ENCODE assay signal across 9 cellular contexts in the genomic region with DNA sequence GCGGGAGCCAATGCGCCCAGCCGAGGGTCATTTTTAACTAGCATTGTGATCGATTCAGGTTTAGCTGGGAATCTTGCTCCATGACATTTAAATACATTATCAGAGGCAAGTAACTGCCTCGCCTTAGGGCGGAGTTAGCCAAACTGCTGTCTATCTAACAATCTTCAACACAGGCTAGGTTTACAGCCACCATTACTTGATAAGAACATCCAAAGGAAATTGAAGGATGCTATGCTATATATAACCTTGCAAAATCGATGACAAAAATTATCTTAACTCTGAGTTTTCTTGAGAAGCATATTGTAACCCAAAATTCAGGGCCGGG. TPM values are rescaled to one million over a fixed set of nuclear protein-coding genes. Genes with fewer than 3 reads are reported as not detected.
DNase-seq lines count a peak whose midpoint lies in the region; ATAC-seq lines count a peak whose summit lies in the region.
"Had no signal": no experiment of that assay in that cellular context is flagged by ENCODE, and none has a peak within 500 bp of the region (broad histone marks: within the 10 kb centered on the region; RNA-seq: fewer than 3 reads in every experiment).

No MANE protein-coding gene starts in this region.

- no peak for DNase-seq in activated CD4-positive, alpha-beta T cell treated with anti-CD3 and anti-CD28 coated beads for 36 hours
- no peak for DNase-seq in activated CD4-positive, alpha-beta T cell treated with anti-CD3 and anti-CD28 coated beads, Interleukin-2, amount 50 U/mL, for 48 hours
- no peak for DNase-seq in activated CD8-positive, alpha-beta T cell treated with anti-CD3 and anti-CD28 coated beads, Interleukin-2, amount 10 ng/mL, durations not matched to agents 7 days and 5 days
- DNase-seq in immature natural killer cell (no peak), substantia nigra (lab: John Stamatoyannopoulos, UW) (no peak), NCI-H2029 treated with DMSO at 0.1 percent for 48 hours (lab: John Stamatoyannopoulos, UW) (no peak)
- DNase-seq: NCI-H187 treated with DMSO at 0.1 percent for 48 hours had no signal

- CTCF ChIA-PET in activated CD4-positive, alpha-beta T cell treated with anti-CD3 and anti-CD28 coated beads for 36 hours (lab: Charles Lee) = interaction anchor here (0.7 to 0.9 kb wide), 3 partner anchors 16 to 1787 kb away, joined by 3 to 4 read pairs (median 3); no protein-coding TSS in a partner anchor
- CTCF ChIA-PET in activated CD8-positive, alpha-beta T cell treated with anti-CD3 and anti-CD28 coated beads, Interleukin-2, amount 10 ng/mL, durations not matched to agents 7 days and 5 days (lab: Charles Lee) = interaction anchor here (1.1 to 3.9 kb wide), 4 partner anchors 10 to 116 kb away, joined by 5 to 24 read pairs (median 12); no protein-coding TSS in a partner anchor

- no peaks in the 10 kb centered on the region for H3K27me3 Mint-ChIP-seq in activated CD4-positive, alpha-beta T cell treated with anti-CD3 and anti-CD28 coated beads for 36 hours
- H3K27me3 Mint-ChIP-seq in activated CD8-positive, alpha-beta T cell treated with anti-CD3 and anti-CD28 coated beads, Interleukin-2, amount 10 ng/mL, durations not matched to agents 7 days and 5 days (ENCODE audit: low read depth) = no peaks in the 10 kb centered on the region
- peaks cover 3 to 13% (median 3%) of the 10 kb centered on the region in 3 donors for H3K27me3 Mint-ChIP-seq in immature natural killer cell (ENCODE audit: low read depth in 3 of 3)

- H3K27ac Mint-ChIP-seq in activated CD4-positive, alpha-beta T cell treated with anti-CD3 and anti-CD28 coated beads for 36 hours = peak overlapping the region; percentile 93
- H3K27ac Mint-ChIP-seq in activated CD8-positive, alpha-beta T cell treated with anti-CD3 and anti-CD28 coated beads, Interleukin-2, amount 10 ng/mL, durations not matched to agents 7 days and 5 days = peak overlapping the region; percentile 98
- peak overlapping the region; percentile 70 to 96 (median 92) for H3K27ac Mint-ChIP-seq in immature natural killer cell

- POLR2A ChIA-PET in activated CD4-positive, alpha-beta T cell treated with anti-CD3 and anti-CD28 coated beads for 36 hours (lab: Charles Lee) = interaction anchor here (0.7 kb wide), 1 partner anchor 14 kb away, joined by 3 read pairs; no protein-coding TSS in a partner anchor
- POLR2A ChIA-PET in activated CD8-positive, alpha-beta T cell treated with anti-CD3 and anti-CD28 coated beads, Interleukin-2, amount 10 ng/mL, durations not matched to agents 7 days and 5 days (lab: Charles Lee) = interaction anchor here (1.0 to 2.4 kb wide), 3 partner anchors 16 to 101 kb away, joined by 3 to 27 read pairs (median 7); no protein-coding TSS in a partner anchor

- peaks cover 38% of the 10 kb centered on the region for H3K4me1 Mint-ChIP-seq in activated CD4-positive, alpha-beta T cell treated with anti-CD3 and anti-CD28 coated beads for 36 hours
- H3K4me1 Mint-ChIP-seq in activated CD8-positive, alpha-beta T cell treated with anti-CD3 and anti-CD28 coated beads, Interleukin-2, amount 10 ng/mL, durations not matched to agents 7 days and 5 days (ENCODE audit: low read depth) = peaks cover 49% of the 10 kb centered on the region
- H3K4me1 Mint-ChIP-seq in immature natural killer cell = peaks cover 22 to 40% of the 10 kb centered on the region in 2 donors

- peak overlapping the region; percentile 95 for H3K4me3 Mint-ChIP-seq in activated CD4-positive, alpha-beta T cell treated with anti-CD3 and anti-CD28 coated beads for 36 hours
- peak overlapping the region; percentile 94 for H3K4me3 Mint-ChIP-seq in activated CD8-positive, alpha-beta T cell treated with anti-CD3 and anti-CD28 coated beads, Interleukin-2, amount 10 ng/mL, durations not matched to agents 7 days and 5 days
- H3K4me3 Mint-ChIP-seq in immature natural killer cell = peak overlapping the region; percentile 91 to 96 (median 94)

- no peak for ATAC-seq in activated CD4-positive, alpha-beta T cell treated with anti-CD3 and anti-CD28 coated beads for 36 hours
- no peak for ATAC-seq in activated CD8-positive, alpha-beta T cell treated with anti-CD3 and anti-CD28 coated beads, Interleukin-2, amount 10 ng/mL, durations not matched to agents 7 days and 5 days
- ATAC-seq in GM18858 (IDR thresholded peaks at IDR 0.05; ENCODE audit: unreplicated experiment) = no peak
- ATAC-seq in activated CD4-positive, CD25-positive, alpha-beta regulatory T cell treated with anti-CD3 and anti-CD28 coated beads, Interleukin-2, amount 50 U/mL, for 24 hours = no peak

- H3K27ac ChIP-seq in substantia nigra (ENCODE audit: low read depth, low read length, poor library complexity, severe bottlenecking) = peak overlapping the region; percentile 90

- peaks cover 37% of the 10 kb centered on the region for H3K36me3 Mint-ChIP-seq in activated CD4-positive, alpha-beta T cell treated with anti-CD3 and anti-CD28 coated beads for 36 hours (ENCODE audit: low read depth)
- peaks cover 38% of the 10 kb centered on the region for H3K36me3 Mint-ChIP-seq in activated CD8-positive, alpha-beta T cell treated with anti-CD3 and anti-CD28 coated beads, Interleukin-2, amount 10 ng/mL, durations not matched to agents 7 days and 5 days (ENCODE audit: low read depth)
- H3K36me3 Mint-ChIP-seq in immature natural killer cell = peaks cover 0 to 5% (median 5%) of the 10 kb centered on the region in 3 donors

- no peaks in the 10 kb centered on the region for H3K9me3 Mint-ChIP-seq in activated CD4-positive, alpha-beta T cell treated with anti-CD3 and anti-CD28 coated beads for 36 hours (ENCODE audit: low read depth)
- H3K9me3 Mint-ChIP-seq in activated CD8-positive, alpha-beta T cell treated with anti-CD3 and anti-CD28 coated beads, Interleukin-2, amount 10 ng/mL, durations not matched to agents 7 days and 5 days (ENCODE audit: insufficient read depth) = no peaks in the 10 kb centered on the region
- H3K9me3 Mint-ChIP-seq in immature natural killer cell = no peaks in the 10 kb centered on the region

- intact Hi-C loops in activated CD4-positive, alpha-beta T cell treated with anti-CD3 and anti-CD28 coated beads for 36 hours (cut with DNase I, micrococcal nuclease) = loop anchor here in 1 of 2 experiments (2.0 to 5.0 kb wide), 3 partner anchors 116 to 862 kb away; a partner anchor contains a TSS

RNA-seq across cellular contexts. Expression of a gene that starts 1.4 kb away (rescaled TPM):
- 100 to 1,000 TPM; 373 to 520 TPM for total RNA-seq in activated CD4-positive, alpha-beta T cell treated with anti-CD3 and anti-CD28 coated beads for 36 hours
- 100 to 1,000 TPM; 282 to 298 TPM for total RNA-seq in activated CD8-positive, alpha-beta T cell treated with anti-CD3 and anti-CD28 coated beads, Interleukin-2, amount 10 ng/mL, durations not matched to agents 7 days and 5 days
- 10 to 100 TPM in 1 of 3 donors, 1 to 10 TPM in 2; 8.9 to 11.0 (median 9.7) TPM for polyA plus RNA-seq in immature natural killer cell
